Comparison of ENCODE assay signal across 8 cellular contexts in genomic region chr1:66542811-66543767, GRCh38. TPM values are rescaled to one million over a fixed set of nuclear protein-coding genes. Genes with fewer than 3 reads are reported as not detected.
DNase-seq lines count a peak whose midpoint lies in the region; ATAC-seq, FAIRE-seq and TF ChIP-seq lines count a peak whose summit lies in the region.

No MANE protein-coding gene starts in this region.

- H3K4me3 ChIP-seq in sigmoid colon: no peak overlapping the region

- no peaks in the 10 kb centered on the region for H3K36me3 ChIP-seq in sigmoid colon

- H3K27me3 ChIP-seq in sigmoid colon: no peaks in the 10 kb centered on the region

- no peak for FAIRE-seq in RCC 7860 (lab: Jason Lieb, UNC)

- 13 to 52% methylated on average over 8 of the region's 8 CpGs for WGBS in sigmoid colon, 2 donors

- ATAC-seq in GM19397 (IDR thresholded peaks at IDR 0.05; ENCODE audit: unreplicated experiment): no peak

- CTCF ChIA-PET in activated naive CD4-positive, alpha-beta T cell treated with anti-CD3 and anti-CD28 coated beads for 36 hours (lab: Charles Lee): no interaction called here

- H3K27ac ChIP-seq in sigmoid colon: peak overlapping the region; percentile 18 to 71 (median 40)

- TF ChIP-seq CTCF in sigmoid colon (IDR thresholded peaks at IDR 0.05): no peak

- H3K27me3 Mint-ChIP-seq in activated naive CD4-positive, alpha-beta T cell treated with anti-CD3 and anti-CD28 coated beads for 36 hours (ENCODE audit: low read depth): peaks cover 15% of the 10 kb centered on the region

- H3K4me1 ChIP-seq in sigmoid colon: peaks cover 0 to 20% (median 5%) of the 10 kb centered on the region in 4 donors

- no peak overlapping the region for H3K27ac Mint-ChIP-seq in activated naive CD4-positive, alpha-beta T cell treated with anti-CD3 and anti-CD28 coated beads for 36 hours

- no peaks in the 10 kb centered on the region for H3K9me3 ChIP-seq in sigmoid colon

- H3K4me3 Mint-ChIP-seq in activated naive CD4-positive, alpha-beta T cell treated with anti-CD3 and anti-CD28 coated beads for 36 hours: no peak overlapping the region

- DNase-seq in HCEC 1CT (peak; percentile 98), RCC 7860 (ENCODE audit: low spot score) (peak; percentile 78), head of caudate nucleus (peak; percentile 12 to 88 (median 56)), sigmoid colon (no peak), GDM1 (lab: John Stamatoyannopoulos, UW) (no peak)
- no peak for DNase-seq in activated naive CD4-positive, alpha-beta T cell (lab: John Stamatoyannopoulos, UW)
- DNase-seq in activated naive CD4-positive, alpha-beta T cell treated with anti-CD3 and anti-CD28 coated beads for 36 hours: no peak

- no peaks in the 10 kb centered on the region for H3K36me3 Mint-ChIP-seq in activated naive CD4-positive, alpha-beta T cell treated with anti-CD3 and anti-CD28 coated beads for 36 hours (ENCODE audit: low read depth)

- no peaks in the 10 kb centered on the region for H3K9me3 Mint-ChIP-seq in activated naive CD4-positive, alpha-beta T cell treated with anti-CD3 and anti-CD28 coated beads for 36 hours

- intact Hi-C loops in head of caudate nucleus (cut with DNase I): no loop called here
- intact Hi-C loops in sigmoid colon (cut with DNase I): no loop called here
- intact Hi-C loops in activated naive CD4-positive, alpha-beta T cell treated with anti-CD3 and anti-CD28 coated beads for 36 hours (cut with micrococcal nuclease): no loop called here

- TF ChIP-seq POLR2A in sigmoid colon (IDR thresholded peaks at IDR 0.05): no peak

- H3K4me1 Mint-ChIP-seq in activated naive CD4-positive, alpha-beta T cell treated with anti-CD3 and anti-CD28 coated beads for 36 hours (ENCODE audit: low read depth): no peaks in the 10 kb centered on the region

- no peak for TF ChIP-seq EP300 in sigmoid colon (IDR thresholded peaks at IDR 0.05)

RNA-seq across cellular contexts. Expression of gene SGIP1, which starts 9.1 kb away (rescaled TPM):
- total RNA-seq in sigmoid colon: 10 to 100 TPM in 2 of 4 donors, 1 to 10 TPM in 2; 5.3 to 14.1 (median 11.5) TPM
- 1 to 10 TPM in 1 of 3 donors, under 1 TPM in 1, not detected in 1; under 0.01 to 2.2 TPM for polyA plus RNA-seq in sigmoid colon
- total RNA-seq in activated naive CD4-positive, alpha-beta T cell treated with anti-CD3 and anti-CD28 coated beads for 36 hours: under 1 TPM in 1 of 2 experiments, not detected in 1; 0.07 TPM

Comparison
In these comparisons a context has a peak if more than half of its experiments do, and no peak if none do; other contexts are left out.
1. DNase-seq: peak in HCEC 1CT (single experiment), RCC 7860 (single experiment) and head of caudate nucleus (42 of 42); none in sigmoid colon (single experiment), activated naive CD4-positive, alpha-beta T cell (0 of 4), activated naive CD4-positive, alpha-beta T cell treated with anti-CD3 and anti-CD28 coated beads for 36 hours (single experiment) and GDM1 (single experiment).
2. RNA of gene SGIP1, which starts 9.1 kb away (total RNA-seq): 5.3 to 14.1 TPM in sigmoid colon; 0.07 TPM in activated naive CD4-positive, alpha-beta T cell treated with anti-CD3 and anti-CD28 coated beads for 36 hours; every median in the first group is over 4 times any median in the second.